ENCODE assay signal across 10 cellular contexts in genomic region chr17:76732734-76733617, GRCh38. TPM values are rescaled to one million over a fixed set of nuclear protein-coding genes. Genes with fewer than 3 reads are reported as not detected.
DNase-seq lines count a peak whose midpoint lies in the region; ATAC-seq lines count a peak whose summit lies in the region.
"Had no signal": no experiment of that assay in that cellular context is flagged by ENCODE, and none has a peak within 500 bp of the region (broad histone marks: within the 10 kb centered on the region; RNA-seq: fewer than 3 reads in every experiment).

No MANE protein-coding gene starts in this region.

- H3K4me1 ChIP-seq in HUES48 (ENCODE audit: control insufficient read depth, insufficient read depth, low read length) (peaks cover 12% of the 10 kb centered on the region; the same call in 1 of the 2 replicates), neuronal stem cell (ENCODE audit: control insufficient read depth in 2 of 2, insufficient read depth in 1 of 2, low read depth in 1 of 2, low read length in 2 of 2) (peaks cover 6 to 24% of the 10 kb centered on the region in 2 donors)

- no peak overlapping the region for H3K18ac ChIP-seq in neuronal stem cell (ENCODE audit: low read length)

- DNase-seq in DMS 273 (lab: John Stamatoyannopoulos, UW; ENCODE audit: unreplicated experiment) (peak; percentile 72), neuronal stem cell (ENCODE audit: low spot score) (no peak)
- DNase-seq in activated naive CD8-positive, alpha-beta T cell treated with anti-CD3 and anti-CD28 coated beads for 36 hours = no peak
- DNase-seq in natural killer cell treated with Interleukin-12 subunit alpha and Interleukin-12 subunit beta and Interleukin-15 and Interleukin-18, amount 100 ng/mL, for 72 hours (ENCODE audit: low spot score) = no peak
- DNase-seq in activated CD4-positive, CD25-positive, alpha-beta regulatory T cell treated with anti-CD3 and anti-CD28 coated beads, Interleukin-2, amount 50 U/mL, for 72 hours = no peak
- DNase-seq: left colon, NCI-H146 had no signal

- H3K27ac ChIP-seq in HUES48 (ENCODE audit: low read depth, low read length) = peak overlapping the region; percentile 36
- no peak overlapping the region for H3K27ac ChIP-seq in neuronal stem cell (replicated peaks; ENCODE audit: low read length)

- no peak overlapping the region for H3K9ac ChIP-seq in HUES48 (ENCODE audit: low read depth, low read length)
- no peak overlapping the region for H3K9ac ChIP-seq in neuronal stem cell (ENCODE audit: low read depth, low read length, poor library complexity)

- ATAC-seq in natural killer cell treated with Interleukin-12 subunit alpha and Interleukin-12 subunit beta and Interleukin-15 and Interleukin-18, amount 100 ng/mL, for 72 hours = no peak
- no peak for ATAC-seq in GM18868 (IDR thresholded peaks at IDR 0.05; ENCODE audit: unreplicated experiment)
- ATAC-seq in HG03439 (IDR thresholded peaks at IDR 0.05; ENCODE audit: unreplicated experiment) = no peak
- ATAC-seq: left colon had no signal

- H2BK120ac ChIP-seq in neuronal stem cell (ENCODE audit: low read depth, low read length) = no peak overlapping the region

- H3K4me3 Mint-ChIP-seq in activated naive CD8-positive, alpha-beta T cell treated with anti-CD3 and anti-CD28 coated beads for 36 hours = peak overlapping the region; percentile 94
- peak overlapping the region; percentile 92 for H3K4me3 Mint-ChIP-seq in natural killer cell treated with Interleukin-12 subunit alpha and Interleukin-12 subunit beta and Interleukin-15 and Interleukin-18, amount 100 ng/mL, for 72 hours

- H3K36me3 Mint-ChIP-seq in activated naive CD8-positive, alpha-beta T cell treated with anti-CD3 and anti-CD28 coated beads for 36 hours = peaks cover 74% of the 10 kb centered on the region
- peaks cover 39% of the 10 kb centered on the region for H3K36me3 Mint-ChIP-seq in natural killer cell treated with Interleukin-12 subunit alpha and Interleukin-12 subunit beta and Interleukin-15 and Interleukin-18, amount 100 ng/mL, for 72 hours

- no peak overlapping the region for H4K8ac ChIP-seq in neuronal stem cell (ENCODE audit: low read depth, low read length)

- peaks cover 43% of the 10 kb centered on the region for H3K4me1 Mint-ChIP-seq in activated naive CD8-positive, alpha-beta T cell treated with anti-CD3 and anti-CD28 coated beads for 36 hours
- H3K4me1 Mint-ChIP-seq in natural killer cell treated with Interleukin-12 subunit alpha and Interleukin-12 subunit beta and Interleukin-15 and Interleukin-18, amount 100 ng/mL, for 72 hours (ENCODE audit: low read depth in 2 of 2) = peaks cover 38 to 45% of the 10 kb centered on the region in 2 donors

- peaks cover 60% of the 10 kb centered on the region for H3K36me3 ChIP-seq in HUES48 (ENCODE audit: control insufficient read depth, insufficient read depth, low read length)
- peaks cover 17 to 69% of the 10 kb centered on the region in 2 donors for H3K36me3 ChIP-seq in neuronal stem cell (replicated peaks in 1 of 2; ENCODE audit: control insufficient read depth in 2 of 2, insufficient read depth in 2 of 2, low read length in 2 of 2)

- no peak overlapping the region for H2BK15ac ChIP-seq in neuronal stem cell (ENCODE audit: low read length)

- peaks cover 5% of the 10 kb centered on the region for H3K79me1 ChIP-seq in neuronal stem cell (ENCODE audit: low read depth, low read length)

- no peaks in the 10 kb centered on the region for H3K9me3 Mint-ChIP-seq in activated naive CD8-positive, alpha-beta T cell treated with anti-CD3 and anti-CD28 coated beads for 36 hours
- no peaks in the 10 kb centered on the region for H3K9me3 Mint-ChIP-seq in natural killer cell treated with Interleukin-12 subunit alpha and Interleukin-12 subunit beta and Interleukin-15 and Interleukin-18, amount 100 ng/mL, for 72 hours

- no peak overlapping the region for H4K91ac ChIP-seq in neuronal stem cell (ENCODE audit: low read depth, low read length, poor library complexity)

- H3K23ac ChIP-seq in neuronal stem cell (ENCODE audit: low read depth, low read length, poor library complexity) = no peak overlapping the region

- no peak overlapping the region for H2BK5ac ChIP-seq in neuronal stem cell (ENCODE audit: low read length)

- no CpG with 5 or more reads among the region's 3 CpGs for WGBS in neuronal stem cell (ENCODE audit: extremely low coverage in 2 of 2, insufficient read length in 2 of 2, insufficient replicate concordance in 1 of 2), 2 donors

- H2BK12ac ChIP-seq in neuronal stem cell (ENCODE audit: low read length) = no peak overlapping the region

- H2AFZ ChIP-seq in neuronal stem cell (ENCODE audit: low read length) = no peak overlapping the region

- H3K27ac Mint-ChIP-seq in activated naive CD8-positive, alpha-beta T cell treated with anti-CD3 and anti-CD28 coated beads for 36 hours = peak overlapping the region; percentile 94
- peak overlapping the region; percentile 79 to 87 for H3K27ac Mint-ChIP-seq in natural killer cell treated with Interleukin-12 subunit alpha and Interleukin-12 subunit beta and Interleukin-15 and Interleukin-18, amount 100 ng/mL, for 72 hours

- H2AK5ac ChIP-seq in neuronal stem cell (ENCODE audit: low read depth, low read length) = no peak overlapping the region

- H3K4me3 ChIP-seq in HUES48 (ENCODE audit: low read depth, low read length) (peak overlapping the region; percentile 99; the same call in 1 of the 2 replicates), neuronal stem cell (ENCODE audit: low read length in 2 of 2) (peak overlapping the region in 1 of 2 donors; percentile 89)

- H3K9me3 ChIP-seq in HUES48 (ENCODE audit: control insufficient read depth, insufficient read depth, low read length) (no peaks in the 10 kb centered on the region), neuronal stem cell (replicated peaks in 1 of 2; ENCODE audit: control insufficient read depth in 2 of 2, insufficient read depth in 1 of 2, low read depth in 1 of 2, low read length in 2 of 2) (no peaks in the 10 kb centered on the region)

- H3K4me2 ChIP-seq in neuronal stem cell (ENCODE audit: insufficient read depth, low read length, poor library complexity, severe bottlenecking) = no peak overlapping the region

- H3K27me3 Mint-ChIP-seq in activated naive CD8-positive, alpha-beta T cell treated with anti-CD3 and anti-CD28 coated beads for 36 hours = peaks cover 7% of the 10 kb centered on the region
- no peaks in the 10 kb centered on the region for H3K27me3 Mint-ChIP-seq in natural killer cell treated with Interleukin-12 subunit alpha and Interleukin-12 subunit beta and Interleukin-15 and Interleukin-18, amount 100 ng/mL, for 72 hours

- H3K4ac ChIP-seq in neuronal stem cell (ENCODE audit: low read length) = no peak overlapping the region

- H3K27me3 ChIP-seq in HUES48 (ENCODE audit: control insufficient read depth, insufficient read depth, low read length) (no peaks in the 10 kb centered on the region), neuronal stem cell (ENCODE audit: control insufficient read depth in 3 of 3, insufficient read depth in 3 of 3, low read depth in 1 of 3, low read length in 3 of 3) (no peaks in the 10 kb centered on the region)

- H3K14ac ChIP-seq in neuronal stem cell (ENCODE audit: low read length) = no peak overlapping the region

RNA-seq across cellular contexts. Expression of gene SRSF2, which starts 4.2 kb away (rescaled TPM):
- 100 to 1,000 TPM; 549 to 571 TPM for total RNA-seq in activated naive CD8-positive, alpha-beta T cell treated with anti-CD3 and anti-CD28 coated beads for 36 hours
- total RNA-seq in natural killer cell treated with Interleukin-12 subunit alpha and Interleukin-12 subunit beta and Interleukin-15 and Interleukin-18, amount 100 ng/mL, for 72 hours = 100 to 1,000 TPM; 373 to 571 TPM
- polyA plus RNA-seq in neuronal stem cell (2013, experiment 1 of 2) = 225 TPM
- polyA plus RNA-seq in neuronal stem cell (2013, experiment 2 of 2) = 226 TPM

RNA-seq across cellular contexts. Expression of gene MFSD11, which starts 4.9 kb away (rescaled TPM):
- total RNA-seq in activated naive CD8-positive, alpha-beta T cell treated with anti-CD3 and anti-CD28 coated beads for 36 hours = 10 to 100 TPM; 14.4 to 16.0 TPM
- 10 to 100 TPM; 18.1 to 25.5 TPM for total RNA-seq in natural killer cell treated with Interleukin-12 subunit alpha and Interleukin-12 subunit beta and Interleukin-15 and Interleukin-18, amount 100 ng/mL, for 72 hours
- 11.3 TPM for polyA plus RNA-seq in neuronal stem cell (2013, experiment 1 of 2)
- polyA plus RNA-seq in neuronal stem cell (2013, experiment 2 of 2) = 12.1 TPM

RNA-seq across cellular contexts. Expression of gene METTL23, which starts 6.3 kb away (rescaled TPM):
- total RNA-seq in activated naive CD8-positive, alpha-beta T cell treated with anti-CD3 and anti-CD28 coated beads for 36 hours = 10 to 100 TPM; 30.0 to 30.6 TPM
- 10 to 100 TPM; 26.4 to 37.0 TPM for total RNA-seq in natural killer cell treated with Interleukin-12 subunit alpha and Interleukin-12 subunit beta and Interleukin-15 and Interleukin-18, amount 100 ng/mL, for 72 hours
- 29.2 TPM for polyA plus RNA-seq in neuronal stem cell (2013, experiment 1 of 2)
- polyA plus RNA-seq in neuronal stem cell (2013, experiment 2 of 2) = 31.8 TPM

RNA-seq across cellular contexts. Expression of gene JMJD6, which starts 6.6 kb away (rescaled TPM):
- total RNA-seq in activated naive CD8-positive, alpha-beta T cell treated with anti-CD3 and anti-CD28 coated beads for 36 hours = 10 to 100 TPM; 54.6 to 55.8 TPM
- 10 to 100 TPM; 74.3 to 97.1 TPM for total RNA-seq in natural killer cell treated with Interleukin-12 subunit alpha and Interleukin-12 subunit beta and Interleukin-15 and Interleukin-18, amount 100 ng/mL, for 72 hours
- 9.1 TPM for polyA plus RNA-seq in neuronal stem cell (2013, experiment 1 of 2)
- 9.1 TPM for polyA plus RNA-seq in neuronal stem cell (2013, experiment 2 of 2)

RNA-seq across cellular contexts. Expression of gene MXRA7, which starts 22.2 kb away (rescaled TPM):
- 10 to 100 TPM; 13.7 to 14.8 TPM for total RNA-seq in activated naive CD8-positive, alpha-beta T cell treated with anti-CD3 and anti-CD28 coated beads for 36 hours
- 10 to 100 TPM; 18.1 to 19.4 TPM for total RNA-seq in natural killer cell treated with Interleukin-12 subunit alpha and Interleukin-12 subunit beta and Interleukin-15 and Interleukin-18, amount 100 ng/mL, for 72 hours
- 91.4 TPM for polyA plus RNA-seq in neuronal stem cell (2013, experiment 1 of 2)
- 90.3 TPM for polyA plus RNA-seq in neuronal stem cell (2013, experiment 2 of 2)
